20 cellular contexts compared by ENCODE assay signal in genomic region chr16:79325211-79325610, GRCh38.
"Had no signal": no experiment of that assay in that cellular context is flagged by ENCODE, and none has a peak within 500 bp of the region (broad histone marks: within the 10 kb centered on the region; RNA-seq: fewer than 3 reads in every experiment).

No MANE protein-coding gene starts in this region.

- H3K36me3 Mint-ChIP-seq: IgD-negative memory B cell had no signal

- H3K4me3 ChIP-seq: MG63 had no signal

- H3K27ac Mint-ChIP-seq: IgD-negative memory B cell had no signal

- H3K4me3 Mint-ChIP-seq: IgD-negative memory B cell had no signal

- DNase-seq: KBM-7, MG63, NCI-H1092, NCI-H1105 treated with DMSO at 0.1 percent for 48 hours, NCI-H1417 treated with DMSO at 0.1 percent for 48 hours, NCI-H146, NCI-H1694 treated with DMSO at 0.1 percent for 48 hours, NCI-H1930, NCI-H2081, NCI-H226, NCI-H446, NCI-H510A, NCI-H524 treated with DMSO at 0.1 percent for 48 hours, NCI-H69, NCI-H774, Right ventricle myocardium superior, RPMI8226, SK-N-SH, SW 1271 had no signal

- H3K9me3 Mint-ChIP-seq: IgD-negative memory B cell had no signal
